15 cellular contexts compared by ENCODE assay signal in genomic region chr16:75792781-75793180, GRCh38.
DNase-seq lines count a peak whose midpoint lies in the region; ATAC-seq and TF ChIP-seq lines count a peak whose summit lies in the region.
"Had no signal": no experiment of that assay in that cellular context is flagged by ENCODE, and none has a peak within 500 bp of the region (broad histone marks: within the 10 kb centered on the region; RNA-seq: fewer than 3 reads in every experiment).

No MANE protein-coding gene starts in this region.

- no peak for ATAC-seq in PC-3
- ATAC-seq: HepG2 had no signal

- no TSS peak for BruUV-seq in PC-3 (replicated peaks; lab: Mats Ljungman, UMichigan)

- H3K4me3 ChIP-seq in PC-3 (ENCODE audit: low read length) = no peak overlapping the region
- H3K4me3 ChIP-seq: BLaER1 had no signal

- no peak overlapping the region for H3K27ac ChIP-seq in PC-3 (ENCODE audit: low read length)
- H3K27ac ChIP-seq: BLaER1 had no signal

- H3K4me2 ChIP-seq in PC-3 (ENCODE audit: low read length) = no peak overlapping the region
- H3K4me2 ChIP-seq: BLaER1 had no signal

- intact Hi-C loops in PC-3 (cut with micrococcal nuclease) = no loop called here

- H3K9me3 ChIP-seq in PC-3 (ENCODE audit: low read length) = no peaks in the 10 kb centered on the region
- H3K9me3 ChIP-seq: BLaER1 had no signal

- TF ChIP-seq CTCF in PC-3 (conservative IDR thresholded peaks at IDR 0.05; ENCODE audit: low read depth, low read length) = no peak
- no peak for TF ChIP-seq CTCF in progenitor cell of endocrine pancreas (IDR thresholded peaks at IDR 0.05; ENCODE audit: unreplicated experiment)

- H3F3A ChIP-seq in PC-3 (ENCODE audit: low read length, unreplicated experiment) = no peaks in the 10 kb centered on the region

- no peaks in the 10 kb centered on the region for H3K4me1 ChIP-seq in PC-3 (ENCODE audit: insufficient read depth, low read length)
- H3K4me1 ChIP-seq: BLaER1 had no signal

- H4K20me1 ChIP-seq in PC-3 (ENCODE audit: low read length) = no peaks in the 10 kb centered on the region
- H4K20me1 ChIP-seq: BLaER1 had no signal

- H3K36me3 Mint-ChIP-seq in progenitor cell of endocrine pancreas (ENCODE audit: insufficient read depth) = peaks cover 5% of the 10 kb centered on the region

- peaks cover 19% of the 10 kb centered on the region for H3K4me1 Mint-ChIP-seq in progenitor cell of endocrine pancreas (ENCODE audit: low read depth)
- H3K4me1 Mint-ChIP-seq: H9 had no signal

- no peak overlapping the region for H2AFZ ChIP-seq in PC-3 (ENCODE audit: low read length)

- DNase-seq in Caki2 (ENCODE audit: low read depth) (peak; percentile 61), NCI-H146 treated with DMSO at 0.1 percent for 48 hours (lab: John Stamatoyannopoulos, UW; ENCODE audit: unreplicated experiment) (peak; percentile 76), PC-3 (peak; percentile 7), progenitor cell of endocrine pancreas (ENCODE audit: low spot score, unreplicated experiment) (no peak), kidney tubule cell (ENCODE audit: low spot score) (no peak), amygdala (lab: John Stamatoyannopoulos, UW) (no peak), ecto neural progenitor cell (ENCODE audit: low spot score) (no peak)
- DNase-seq: 8988T, AML-193, DMS79, EL, GOT3, H9 had no signal

- peaks cover 13% of the 10 kb centered on the region for H3K9me3 Mint-ChIP-seq in progenitor cell of endocrine pancreas (ENCODE audit: low read depth)
- H3K9me3 Mint-ChIP-seq: H9 had no signal

- H3K9me2 ChIP-seq in PC-3 (replicated peaks; ENCODE audit: low read length) = no peaks in the 10 kb centered on the region

- H3K27ac Mint-ChIP-seq in progenitor cell of endocrine pancreas = peak overlapping the region; percentile 83
- H3K27ac Mint-ChIP-seq: H9 had no signal

- H3K27me3 ChIP-seq in PC-3 (ENCODE audit: low read length) = 0 out of 2 replicates have a peak, but pooled peaks cover 5% of the 10 kb centered on the region
- H3K27me3 ChIP-seq: BLaER1 had no signal

- no peaks in the 10 kb centered on the region for H3K79me2 ChIP-seq in PC-3 (ENCODE audit: low read length)

- POLR2A ChIA-PET in PC-3 (lab: Charles Lee; ENCODE audit: unreplicated experiment) = no interaction called here

- no peak overlapping the region for H3K4me3 Mint-ChIP-seq in progenitor cell of endocrine pancreas (ENCODE audit: low read depth)
- H3K4me3 Mint-ChIP-seq: H9 had no signal

- in situ Hi-C loops in Caki2 (cut with HindIII; ENCODE audit: low pct_unique_long_range_greater_than_20kb, low sequenced_read_pairs) = no loop called here

- CTCF ChIA-PET in PC-3 (lab: Charles Lee) = no interaction called here

- H3K27me3 Mint-ChIP-seq in progenitor cell of endocrine pancreas = no peaks in the 10 kb centered on the region

- no peaks in the 10 kb centered on the region for H3K36me3 ChIP-seq in PC-3 (ENCODE audit: low read depth, low read length)
- H3K36me3 ChIP-seq: BLaER1 had no signal

- H3K9ac ChIP-seq in PC-3 (ENCODE audit: low read length) = no peak overlapping the region
- H3K9ac ChIP-seq: BLaER1 had no signal

Comparison
In these comparisons a context has a peak if more than half of its experiments do, and no peak if none do; other contexts are left out.
1. DNase-seq: peak in Caki2 (single experiment), NCI-H146 treated with DMSO at 0.1 percent for 48 hours (single experiment) and PC-3 (single experiment); none in progenitor cell of endocrine pancreas (single experiment), kidney tubule cell (single experiment), amygdala (0 of 56) and ecto neural progenitor cell (single experiment).